15 cellular contexts compared by ENCODE assay signal in genomic region chr5:176188506-176189193, GRCh38. TPM values are rescaled to one million over a fixed set of nuclear protein-coding genes. Genes with fewer than 3 reads are reported as not detected.
DNase-seq lines count a peak whose midpoint lies in the region; ATAC-seq, FAIRE-seq and TF ChIP-seq lines count a peak whose summit lies in the region.
"Had no signal": no experiment of that assay in that cellular context is flagged by ENCODE, and none has a peak within 500 bp of the region (broad histone marks: within the 10 kb centered on the region; RNA-seq: fewer than 3 reads in every experiment).

No MANE protein-coding gene starts in this region.

- H2AK5ac ChIP-seq in H1 (ENCODE audit: low read depth, low read length): no peak overlapping the region

- H2AFZ ChIP-seq in H1 (ENCODE audit: low read length): no peak overlapping the region
- H2AFZ ChIP-seq in osteoblast (ENCODE audit: low read length): no peak overlapping the region
- H2AFZ ChIP-seq: GM23338 had no signal

- H3K23ac ChIP-seq in H1 (ENCODE audit: insufficient read length): no peak overlapping the region

- H3K79me1 ChIP-seq in H1 (ENCODE audit: low read depth, low read length): no peaks in the 10 kb centered on the region

- H3K27me3 Mint-ChIP-seq in chondrocyte (ENCODE audit: low read depth): peaks cover 11% of the 10 kb centered on the region
- H3K27me3 Mint-ChIP-seq: CD4-positive, alpha-beta T cell had no signal

- no peak for TF ChIP-seq CTCF in GM13977 (IDR thresholded peaks at IDR 0.05; ENCODE audit: extremely low read depth, insufficient read depth, missing control alignments)
- no peak for TF ChIP-seq CTCF in H1 (IDR thresholded peaks at IDR 0.05; ENCODE audit: control extremely low read depth in 1 of 3, insufficient read depth in 1 of 3, low read depth in 1 of 3, low read length in 3 of 3)
- TF ChIP-seq CTCF in osteoblast (IDR thresholded peaks at IDR 0.05; ENCODE audit: extremely low read depth, low read depth, low read length): no peak
- no peak for TF ChIP-seq CTCF in chondrocyte (IDR thresholded peaks at IDR 0.05)

- peaks cover 0 to 2% (median 0%) of the 10 kb centered on the region in 4 experiments; a peak in 1 of 7 replicates for H3K4me1 ChIP-seq in H1 (replicated peaks in 1 of 4; ENCODE audit: control insufficient read depth in 3 of 4, insufficient read depth in 4 of 4, low read length in 3 of 4)
- no peaks in the 10 kb centered on the region for H3K4me1 ChIP-seq in osteoblast (ENCODE audit: insufficient read depth, low read length)

- no peak overlapping the region for H3K9ac ChIP-seq in H1 (replicated peaks in 1 of 4; ENCODE audit: extremely low read depth in 1 of 4, low read depth in 3 of 4, low read length in 3 of 4)

- ATAC-seq in HG02571 (IDR thresholded peaks at IDR 0.05; ENCODE audit: unreplicated experiment): no peak
- no peak for ATAC-seq in GM21529 (IDR thresholded peaks at IDR 0.05; ENCODE audit: unreplicated experiment)
- ATAC-seq: GM23338 had no signal

- H2BK15ac ChIP-seq in H1 (ENCODE audit: low read length): no peak overlapping the region

- H3K9me3 Mint-ChIP-seq in chondrocyte (ENCODE audit: low read depth): no peaks in the 10 kb centered on the region
- H3K9me3 Mint-ChIP-seq: CD4-positive, alpha-beta T cell; GM23338 had no signal

- in situ Hi-C loops in GM13977 (cut with MboI; ENCODE audit: low pct_unique_long_range_greater_than_20kb, low sequenced_read_pairs, unreplicated experiment): no loop called here

- no peak for TF ChIP-seq EP300 in H1 (IDR thresholded peaks at IDR 0.05; ENCODE audit: borderline replicate concordance in 1 of 2, low read depth in 2 of 2, low read length in 2 of 2)

- no peak overlapping the region for H3K14ac ChIP-seq in H1 (ENCODE audit: insufficient read length)

- H3K27me3 ChIP-seq in H1 (replicated peaks in 1 of 4; ENCODE audit: control insufficient read depth in 3 of 4, extremely low read depth in 1 of 4, insufficient read depth in 3 of 4, low read length in 3 of 4) (peaks cover 0 to 9% (median 1%) of the 10 kb centered on the region in 4 experiments; a peak in 4 of 7 replicates), osteoblast (ENCODE audit: insufficient read depth, low read length) (no peaks in the 10 kb centered on the region)

- DNase-seq in GM13977 (ENCODE audit: low spot score): peak; percentile 15
- no peak for DNase-seq in H1 (ENCODE audit: low read depth in 1 of 2, low spot score in 2 of 2)
- peak; percentile 72 for DNase-seq in osteoblast (ENCODE audit: insufficient read length, low spot score, missing footprints)
- DNase-seq in DMS79 (lab: John Stamatoyannopoulos, UW): no peak
- DNase-seq in chondrocyte (ENCODE audit: low spot score): no peak
- DNase-seq: C1 segment of cervical spinal cord; CD4-positive, alpha-beta T cell; HCEC 1CT; IMR-90; KBM-7 had no signal

- TF ChIP-seq POLR2A in H1 (IDR thresholded peaks at IDR 0.05; ENCODE audit: control extremely low read depth in 1 of 2, low read depth in 2 of 2, low read length in 2 of 2): no peak

- peak overlapping the region; percentile 80; the same call in 1 of the 2 replicates for H2BK12ac ChIP-seq in H1 (ENCODE audit: low read depth, low read length)

- FAIRE-seq in H1 (lab: Jason Lieb, UNC): no peak
- FAIRE-seq: A204.1 had no signal

- no peaks in the 10 kb centered on the region for H4K20me1 ChIP-seq in H1 (replicated peaks in 1 of 2; ENCODE audit: control insufficient read depth in 1 of 2, insufficient read depth in 2 of 2, low read length in 2 of 2)
- no peaks in the 10 kb centered on the region for H4K20me1 ChIP-seq in osteoblast (ENCODE audit: insufficient read depth, low read length)

- H3K4me3 ChIP-seq in H1 (ENCODE audit: extremely low read depth in 1 of 4, insufficient read depth in 2 of 4, low read depth in 3 of 4, low read length in 4 of 4): no peak overlapping the region
- H3K4me3 ChIP-seq in osteoblast (ENCODE audit: insufficient read depth, low read length): no peak overlapping the region
- H3K4me3 ChIP-seq: GM23338 had no signal

- H4K5ac ChIP-seq in H1 (ENCODE audit: insufficient read length, low read depth, low read length): no peak overlapping the region

- POLR2A ChIA-PET in H1 (lab: Charles Lee; ENCODE audit: partially characterized antibody): no interaction called here

- no peak overlapping the region for H2BK20ac ChIP-seq in H1 (ENCODE audit: low read length)

- H3K27ac Mint-ChIP-seq in chondrocyte (ENCODE audit: unreplicated experiment): no peak overlapping the region
- H3K27ac Mint-ChIP-seq: B cell; CD4-positive, alpha-beta T cell; GM23338 had no signal

- no peak overlapping the region for H3K4me3 Mint-ChIP-seq in chondrocyte (ENCODE audit: unreplicated experiment)
- H3K4me3 Mint-ChIP-seq: B cell; CD4-positive, alpha-beta T cell; GM23338 had no signal

- no peaks in the 10 kb centered on the region for H3K36me3 Mint-ChIP-seq in chondrocyte (ENCODE audit: low read depth)

- no peak overlapping the region for H3K56ac ChIP-seq in H1 (replicated peaks; ENCODE audit: insufficient read length, low read depth, low read length)

- TF ChIP-seq RAD21 in H1 (IDR thresholded peaks at IDR 0.05 in 1 of 2, conservative IDR thresholded peaks at IDR 0.05 in 1 of 2; ENCODE audit: low read depth in 2 of 2, low read length in 2 of 2): no peak

- 88% methylated on average over 11 of the region's 11 CpGs; no CpG with 5 or more reads in 1 of the 2 experiments for WGBS in H1 (ENCODE audit: extremely low coverage in 1 of 2, insufficient coverage in 1 of 2, insufficient read length in 1 of 2, insufficient replicate concordance in 2 of 2, low coverage in 1 of 2, low lambda C conversion rate in 2 of 2, missing lambda C conversion rate in 1 of 2), 2 experiments

- H3K4ac ChIP-seq in H1 (replicated peaks; ENCODE audit: insufficient read length, low read depth, low read length): no peak overlapping the region

- no peak overlapping the region for H4K91ac ChIP-seq in H1 (replicated peaks; ENCODE audit: insufficient read length, low read length)

- no peaks in the 10 kb centered on the region for H3K9me3 ChIP-seq in H1 (ENCODE audit: insufficient read depth in 2 of 2, low read depth in 1 of 2, low read length in 1 of 2)
- no peaks in the 10 kb centered on the region for H3K9me3 ChIP-seq in osteoblast (ENCODE audit: low read depth, low read length)

- CTCF ChIA-PET in H1 (lab: Charles Lee; ENCODE audit: partially characterized antibody): no interaction called here

- H3K79me2 ChIP-seq in H1 (ENCODE audit: control insufficient read depth in 1 of 2, insufficient read depth in 2 of 2, low read length in 2 of 2): no peaks in the 10 kb centered on the region
- H3K79me2 ChIP-seq in osteoblast (ENCODE audit: insufficient read depth, low read length): no peaks in the 10 kb centered on the region

- no peak overlapping the region for H4K8ac ChIP-seq in H1 (ENCODE audit: extremely low read depth, insufficient read depth, low read length)

- H3K27ac ChIP-seq in H1 (ENCODE audit: low read depth, low read length) (no peak overlapping the region), osteoblast (ENCODE audit: low read depth, low read length) (no peak overlapping the region)

- H3K4me2 ChIP-seq in H1 (ENCODE audit: insufficient read depth in 1 of 2, low read depth in 2 of 2, low read length in 2 of 2) (no peak overlapping the region), osteoblast (ENCODE audit: insufficient read depth, low read length) (no peak overlapping the region)
- H3K4me2 ChIP-seq: GM23338 had no signal

- H3K23me2 ChIP-seq in H1 (ENCODE audit: low read depth, low read length): no peaks in the 10 kb centered on the region

- H3K4me1 Mint-ChIP-seq in chondrocyte (ENCODE audit: low read depth): no peaks in the 10 kb centered on the region
- H3K4me1 Mint-ChIP-seq: B cell had no signal

- no peak overlapping the region for H2BK5ac ChIP-seq in H1 (ENCODE audit: low read depth, low read length)

- no peak overlapping the region for H2BK120ac ChIP-seq in H1 (replicated peaks; ENCODE audit: low read depth, low read length)

- no peak overlapping the region for H3K18ac ChIP-seq in H1 (ENCODE audit: extremely low read depth, low read length)

- H3K36me3 ChIP-seq in H1 (ENCODE audit: control insufficient read depth in 2 of 4, insufficient read depth in 4 of 4, low read length in 3 of 4) (no peaks in the 10 kb centered on the region), osteoblast (ENCODE audit: insufficient read depth, low read length) (no peaks in the 10 kb centered on the region)

TF ChIP-seq in H1, 55 proteins besides CTCF, POLR2A, EP300 and RAD21 (continues in another document):
- TF ChIP-seq CREB1 (IDR thresholded peaks at IDR 0.05) (no peak), ATF2 (IDR thresholded peaks at IDR 0.05; ENCODE audit: low read length) (no peak), CEBPB (IDR thresholded peaks at IDR 0.05; ENCODE audit: low read depth, low read length) (no peak), CBX5 (IDR thresholded peaks at IDR 0.05; ENCODE audit: low read depth, low read length) (no peak), HDAC2 (IDR thresholded peaks at IDR 0.05; ENCODE audit: borderline replicate concordance in 1 of 2, low read depth in 2 of 2, low read length in 2 of 2) (no peak), SAP30 (IDR thresholded peaks at IDR 0.05; ENCODE audit: insufficient read depth, insufficient replicate concordance, low read length) (no peak), MAFK (IDR thresholded peaks at IDR 0.05; ENCODE audit: low read depth, low read length) (no peak)

RNA-seq across cellular contexts. Expression of gene SIMC1, which starts 49.6 kb away (rescaled TPM):
- 16.6 and 21.2 TPM in 2 replicates for total RNA-seq in H1 (2021; fragmentation: NEBNext Ultra II Directional; extraction: Animal tissue kit (Norgen Biotek cat#: 25700))
- 11.3 and 12.3 TPM in 2 replicates for polyA plus RNA-seq in H1 (2011; rRNA removed)
- 8.2 TPM for polyA plus RNA-seq in H1 (2011; cell fraction: cytosol; rRNA removed)
- 16.6 TPM for polyA plus RNA-seq in H1 (2011; cell fraction: nucleus; rRNA removed)
- 12.7 to 16.1 TPM (median 12.9 TPM) in 4 replicates for polyA plus RNA-seq in H1 (2012, experiment 1 of 2)
- 4.4 TPM for polyA plus RNA-seq in H1 (2012, experiment 2 of 2)
- 10.2 TPM for polyA plus RNA-seq in H1 (2013, experiment 1 of 2)
- polyA plus RNA-seq in H1 (2013, experiment 2 of 2): 10.0 TPM
- 27.2 and 29.8 TPM in 2 replicates for polyA minus RNA-seq in H1 (2011; rRNA and poly(A)+ RNA removed)
- polyA minus RNA-seq in H1 (2011; cell fraction: cytosol; rRNA and poly(A)+ RNA removed): 9.6 TPM
- polyA minus RNA-seq in H1 (2011; cell fraction: nucleus; rRNA and poly(A)+ RNA removed): 34.2 TPM
- total RNA-seq in osteoblast (5.1 and 8.8 TPM in 2 replicates), chondrocyte (17.4 to 20.3 TPM (median 19.1 TPM) in 3 replicates)

Comparison
In these comparisons a context has a peak if more than half of its experiments do, and no peak if none do; other contexts are left out.
1. DNase-seq: peak in GM13977 (single experiment) and osteoblast (single experiment); none in H1 (0 of 2), DMS79 (single experiment) and chondrocyte (single experiment).